In the genomic region with DNA sequence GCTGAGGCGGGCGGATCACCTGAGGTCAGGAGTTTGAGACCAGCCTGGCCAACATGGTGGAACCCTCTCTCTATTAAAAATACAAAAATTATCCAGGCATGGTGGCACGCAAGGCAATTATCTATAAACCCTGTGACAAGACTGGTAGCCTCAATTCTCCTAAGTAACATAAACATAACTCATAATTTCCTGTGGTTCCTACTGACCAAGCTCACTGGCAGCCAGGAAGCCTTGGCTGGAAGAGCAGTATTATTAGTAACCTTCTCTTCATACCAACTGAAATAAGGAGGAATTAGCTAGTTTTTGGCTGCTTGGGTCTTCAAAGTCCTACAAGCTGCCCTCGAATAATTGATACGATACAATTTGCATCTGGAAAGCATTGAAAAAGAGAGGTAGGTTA, we compare ENCODE assay signal across 24 cellular contexts.
"Had no signal": no experiment of that assay in that cellular context is flagged by ENCODE, and none has a peak within 500 bp of the region (broad histone marks: within the 10 kb centered on the region; RNA-seq: fewer than 3 reads in every experiment).

No MANE protein-coding gene starts in this region.

- DNase-seq: activated B cell treated with CpG ODN at 0.5 μM for 24 hours; activated CD4-positive, alpha-beta memory T cell treated with anti-CD3 and anti-CD28 coated beads for 36 hours; activated CD4-positive, alpha-beta T cell treated with anti-CD3 and anti-CD28 coated beads for 36 hours; activated effector memory CD4-positive, alpha-beta T cell treated with Interleukin-2 at 50 U/mL for 16 hours; activated naive CD4-positive, alpha-beta T cell treated with anti-CD3 and anti-CD28 coated beads, Interleukin-2, amount 10 ng/mL, durations not matched to agents 7 days and 5 days; activated T-cell treated with anti-CD3 and anti-CD28 coated beads, Interleukin-2, amount 50 U/mL, for 72 hours; amygdala; cerebellar nuclear complex; effector CD4-positive, alpha-beta T cell; heart left ventricle; kidney glomerular epithelial cell; left lung; naive thymus-derived CD8-positive, alpha-beta T cell; retina; sigmoid colon; stimulated activated CD4-positive, alpha-beta T cell treated with anti-CD3 and anti-CD28 coated beads, Interleukin-2, amount 100 ng/mL, for 48 hours; stimulated activated CD8-positive, alpha-beta memory T cell treated with anti-CD3 and anti-CD28 coated beads, Interleukin-4, amount 100 ng/mL, for 48 hours; stimulated activated naive CD4-positive, alpha-beta T cell; T1000; upper lobe of left lung had no signal

- H3K4me1 ChIP-seq: gastroesophageal sphincter, heart left ventricle, left lung, neural progenitor cell, sigmoid colon, upper lobe of left lung had no signal

- H3K36me3 ChIP-seq: gastroesophageal sphincter, heart left ventricle, left lung, neural progenitor cell, sigmoid colon, thoracic aorta, upper lobe of left lung had no signal

- H3K4me3 ChIP-seq: gastroesophageal sphincter, heart left ventricle, left lung, neural progenitor cell, sigmoid colon, thoracic aorta, upper lobe of left lung had no signal

- H3K9ac ChIP-seq: neural progenitor cell had no signal

- H3K27me3 ChIP-seq: gastroesophageal sphincter, heart left ventricle, left lung, neural progenitor cell, sigmoid colon, upper lobe of left lung had no signal

- H2AFZ ChIP-seq: neural progenitor cell had no signal

- H3K9me3 ChIP-seq: gastroesophageal sphincter, heart left ventricle, left lung, sigmoid colon, thoracic aorta, upper lobe of left lung had no signal

- ATAC-seq: activated CD4-positive, alpha-beta T cell treated with anti-CD3 and anti-CD28 coated beads for 36 hours; activated T-cell treated with anti-CD3 and anti-CD28 coated beads, Interleukin-2, amount 50 U/mL, for 72 hours; esophagus mucosa; gastroesophageal sphincter; heart left ventricle; left lung; naive thymus-derived CD8-positive, alpha-beta T cell had no signal

- H3K27ac ChIP-seq: gastroesophageal sphincter, heart left ventricle, left lung, neural progenitor cell, sigmoid colon, thoracic aorta, upper lobe of left lung had no signal

- H3K4me2 ChIP-seq: neural progenitor cell had no signal
